In the genomic region with DNA sequence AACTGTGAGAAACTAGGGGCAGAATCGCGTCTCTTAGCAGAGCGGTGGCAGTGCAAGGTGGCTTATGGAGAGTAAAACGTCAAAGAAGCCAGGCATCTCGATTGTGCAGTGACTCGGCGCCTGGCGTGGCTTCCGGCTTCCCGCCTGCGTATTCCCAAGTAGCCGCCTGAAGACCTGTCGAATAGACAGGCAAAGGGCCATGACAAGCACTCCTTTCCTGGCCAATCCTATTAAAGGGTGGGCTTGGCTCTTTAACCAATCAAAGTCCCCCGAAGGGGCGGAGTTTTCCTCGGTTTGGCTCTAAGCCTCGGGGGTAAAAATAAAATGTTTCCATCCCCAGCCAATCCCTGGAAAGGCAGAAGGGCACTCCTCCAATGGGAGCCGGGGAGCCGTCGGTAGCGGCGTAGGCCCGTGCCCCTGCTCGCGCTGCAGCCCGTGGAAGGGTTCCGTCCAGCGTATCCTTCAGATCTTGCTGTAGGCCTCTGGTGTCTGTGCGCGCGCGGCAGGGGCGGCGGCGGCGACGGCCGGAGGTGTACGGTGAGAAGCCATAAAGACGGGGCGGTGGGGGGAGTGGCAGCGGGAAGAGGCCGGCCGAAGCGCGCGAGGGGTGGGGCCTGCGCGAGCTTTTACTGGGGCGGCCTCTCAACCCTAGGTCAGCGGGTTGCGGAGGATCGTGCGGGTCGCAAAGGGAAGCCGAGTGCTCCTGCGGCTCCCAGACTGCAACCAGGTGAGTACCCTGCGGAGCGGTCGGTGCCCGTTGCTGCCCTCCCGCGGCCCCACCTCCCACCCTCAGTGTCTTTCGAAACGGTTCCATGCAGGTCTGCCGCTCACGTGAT, we compare ENCODE assay signal across 8 cellular contexts. TPM values are rescaled to one million over a fixed set of nuclear protein-coding genes. Genes with fewer than 3 reads are reported as not detected.
A peak's percentile ranks its signal among the peaks of the same experiment; 100 is the strongest.
DNase-seq lines count a peak whose midpoint lies in the region; ATAC-seq and TF ChIP-seq lines count a peak whose summit lies in the region.

A gene with protein sequence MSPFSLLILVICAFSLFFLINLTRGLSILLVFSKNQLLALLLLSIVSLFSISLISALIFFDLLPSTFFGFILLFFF (plus strand): TSS at position 395 of the 836 bp plus-strand sequence. CDS start 30,131 bp downstream, outside the sequence.

- peaks cover 0 to 70% (median 14%) of the 10 kb centered on the region in 45 donors for H3K27me3 ChIP-seq in dorsolateral prefrontal cortex
- no peaks in the 10 kb centered on the region for H3K27me3 ChIP-seq in liver (ENCODE audit: control insufficient read depth in 4 of 4, insufficient read depth in 4 of 4, low read length in 3 of 4)

- H3K36me3 Mint-ChIP-seq in CD14-positive monocyte: no peaks in the 10 kb centered on the region
- H3K36me3 Mint-ChIP-seq in activated CD4-positive, alpha-beta memory T cell treated with anti-CD3 and anti-CD28 coated beads for 36 hours: no peaks in the 10 kb centered on the region

- peak within 1 kb of the TSS in 56 of 59 donors; percentile 25 to 93 (median 81) for H3K27ac ChIP-seq in dorsolateral prefrontal cortex
- H3K27ac ChIP-seq in liver (ENCODE audit: low read depth in 1 of 2, low read length in 2 of 2): peak within 1 kb of the TSS; percentile 90

- H3K27ac Mint-ChIP-seq in CD14-positive monocyte: peak within 1 kb of the TSS; percentile 79 to 94 (median 89)
- H3K27ac Mint-ChIP-seq in activated CD4-positive, alpha-beta memory T cell treated with anti-CD3 and anti-CD28 coated beads for 36 hours: peak within 1 kb of the TSS; percentile 91

- no peaks in the 10 kb centered on the region for H3K9me3 ChIP-seq in liver (ENCODE audit: control insufficient read depth in 4 of 4, low read length in 3 of 4)

- H3K4me3 ChIP-seq in dorsolateral prefrontal cortex (peak within 1 kb of the TSS; percentile 45 to 81 (median 69)), liver (ENCODE audit: low read depth in 1 of 3, low read length in 3 of 3) (peak within 1 kb of the TSS; percentile 70 to 84 (median 78))

- H3K4me1 Mint-ChIP-seq in CD14-positive monocyte: peaks cover 15% of the 10 kb centered on the region
- H3K4me1 Mint-ChIP-seq in activated CD4-positive, alpha-beta memory T cell treated with anti-CD3 and anti-CD28 coated beads for 36 hours (ENCODE audit: low read depth): peaks cover 16% of the 10 kb centered on the region

- POLR2A ChIA-PET in activated CD4-positive, alpha-beta memory T cell treated with anti-CD3 and anti-CD28 coated beads for 36 hours (lab: Charles Lee): interaction anchor here (1.7 kb wide), 1 partner anchor 12 kb away, joined by 5 read pairs; a partner anchor contains a TSS

- DNase-seq in CD14-positive monocyte (ENCODE audit: low spot score) (peak; percentile 79), NCI-H748 treated with DMSO at 0.1 percent for 48 hours (lab: John Stamatoyannopoulos, UW) (peak; percentile 90), dorsolateral prefrontal cortex (peak; percentile 55 to 92 (median 85))
- DNase-seq in activated CD4-positive, alpha-beta memory T cell treated with anti-CD3 and anti-CD28 coated beads for 36 hours: peak; percentile 89
- DNase-seq in stimulated activated CD4-positive, alpha-beta T cell treated with anti-CD3 and anti-CD28 coated beads, Interleukin-4, amount 100 ng/mL, for 24 hours: peak; percentile 84

- no peak for TF ChIP-seq RAD21 in liver (IDR thresholded peaks at IDR 0.05)

- no peaks in the 10 kb centered on the region for H3K36me3 ChIP-seq in liver (ENCODE audit: control insufficient read depth in 4 of 4, insufficient read depth in 3 of 4, low read depth in 1 of 4, low read length in 3 of 4)

- CTCF ChIA-PET in activated CD4-positive, alpha-beta memory T cell treated with anti-CD3 and anti-CD28 coated beads for 36 hours (lab: Charles Lee): no interaction called here

- peak within 1 kb of the TSS; percentile 61 to 62 for H3K9ac ChIP-seq in liver (ENCODE audit: low read depth in 1 of 2, low read length in 2 of 2)

- ATAC-seq in GM19395 (IDR thresholded peaks at IDR 0.05; ENCODE audit: unreplicated experiment): peak; percentile 88
- ATAC-seq in HG03565 (IDR thresholded peaks at IDR 0.05; ENCODE audit: unreplicated experiment): peak; percentile 77

- peaks cover 0 to 3% (median 0%) of the 10 kb centered on the region in 7 donors for H3K9me3 Mint-ChIP-seq in CD14-positive monocyte
- no peaks in the 10 kb centered on the region for H3K9me3 Mint-ChIP-seq in activated CD4-positive, alpha-beta memory T cell treated with anti-CD3 and anti-CD28 coated beads for 36 hours

- H3K4me1 ChIP-seq in liver (ENCODE audit: control insufficient read depth in 4 of 4, insufficient read depth in 4 of 4, low read length in 3 of 4): peaks cover 0 to 14% (median 8%) of the 10 kb centered on the region in 4 donors

- intact Hi-C loops in CD14-positive monocyte (cut with micrococcal nuclease): loop anchor here in 1 of 2 donors (2.0 to 10.0 kb wide), 2 partner anchors 21 to 131 kb away; a partner anchor contains a TSS
- intact Hi-C loops in activated CD4-positive, alpha-beta memory T cell treated with anti-CD3 and anti-CD28 coated beads for 36 hours (cut with micrococcal nuclease): loop anchor here (1.0 to 10.0 kb wide), 4 partner anchors 23 to 131 kb away; a partner anchor contains a TSS
- intact Hi-C loops in dorsolateral prefrontal cortex (cut with DNase I): loop anchor here (5.0 to 10.0 kb wide), 2 partner anchors 131 to 133 kb away; a partner anchor contains a TSS

- peaks cover 2 to 13% (median 4%) of the 10 kb centered on the region in 3 donors for H3K27me3 Mint-ChIP-seq in CD14-positive monocyte (ENCODE audit: low read depth in 3 of 3)
- no peaks in the 10 kb centered on the region for H3K27me3 Mint-ChIP-seq in activated CD4-positive, alpha-beta memory T cell treated with anti-CD3 and anti-CD28 coated beads for 36 hours

- TF ChIP-seq CTCF in CD14-positive monocyte (IDR thresholded peaks at IDR 0.05): no peak
- TF ChIP-seq CTCF in dorsolateral prefrontal cortex (IDR thresholded peaks at IDR 0.05 in 54 of 56, conservative IDR thresholded peaks at IDR 0.05 in 2 of 56; ENCODE audit: low read depth in 1 of 56, partially characterized antibody in 56 of 56): peak in 3 of 56 donors; percentile 19 to 26 (median 20)
- TF ChIP-seq CTCF in liver (IDR thresholded peaks at IDR 0.05; ENCODE audit: low read depth, low read length, missing input control): no peak

- peak within 1 kb of the TSS; percentile 82 to 90 for H3K4me3 Mint-ChIP-seq in CD14-positive monocyte
- peak within 1 kb of the TSS; percentile 90 for H3K4me3 Mint-ChIP-seq in activated CD4-positive, alpha-beta memory T cell treated with anti-CD3 and anti-CD28 coated beads for 36 hours

- under 1% methylated on average over 67 of the region's 67 CpGs for WGBS in liver

TF ChIP-seq in liver, 16 proteins besides CTCF, POLR2A, EP300 and RAD21:
- TF ChIP-seq HNF4G (IDR thresholded peaks at IDR 0.05) (peak; percentile 10), SP1 (IDR thresholded peaks at IDR 0.05) (peak; percentile 78), RXRA (IDR thresholded peaks at IDR 0.05) (peak in 1 of 2 donors; percentile 4), TAF1 (conservative IDR thresholded peaks at IDR 0.05) (peak; percentile 67), FOXA2 (IDR thresholded peaks at IDR 0.05) (no peak), YY1 (IDR thresholded peaks at IDR 0.05) (peak; percentile 71), GABPA (IDR thresholded peaks at IDR 0.05 in 1 of 2, conservative IDR thresholded peaks at IDR 0.05 in 1 of 2) (peak in 1 of 2 donors; percentile 53)
- TF ChIP-seq, protein P1, sequence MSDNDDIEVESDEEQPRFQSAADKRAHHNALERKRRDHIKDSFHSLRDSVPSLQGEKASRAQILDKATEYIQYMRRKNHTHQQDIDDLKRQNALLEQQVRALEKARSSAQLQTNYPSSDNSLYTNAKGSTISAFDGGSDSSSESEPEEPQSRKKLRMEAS (IDR thresholded peaks at IDR 0.05): no peak

RNA-seq across cellular contexts. Expression of the gene that starts here (rescaled TPM):
- polyA plus RNA-seq in CD14-positive monocyte (under 1 TPM; 0.32 to 0.44 TPM), liver (1 to 10 TPM in 1 of 2 donors, under 1 TPM in 1; 0.44 to 2.7 TPM)
- 1 to 10 TPM; 5.9 to 6.4 TPM for total RNA-seq in activated CD4-positive, alpha-beta memory T cell treated with anti-CD3 and anti-CD28 coated beads for 36 hours
- total RNA-seq in dorsolateral prefrontal cortex (10 to 100 TPM; 25.4 to 60.7 (median 42.0) TPM), liver (10 to 100 TPM in 1 of 2 donors, 1 to 10 TPM in 1; 6.7 to 13.6 TPM)

Comparison
In these comparisons a context has a peak if more than half of its experiments do, and no peak if none do; other contexts are left out.
1. Peak in every context shown above with its lines: DNase-seq, ATAC-seq, H3K4me3 ChIP-seq and H3K27ac ChIP-seq.
2. Peak in DNase-seq in CD14-positive monocyte; RNA of the gene not detected or under 1 TPM.